Comparison of ENCODE assay signal across 16 cellular contexts in the genomic region with DNA sequence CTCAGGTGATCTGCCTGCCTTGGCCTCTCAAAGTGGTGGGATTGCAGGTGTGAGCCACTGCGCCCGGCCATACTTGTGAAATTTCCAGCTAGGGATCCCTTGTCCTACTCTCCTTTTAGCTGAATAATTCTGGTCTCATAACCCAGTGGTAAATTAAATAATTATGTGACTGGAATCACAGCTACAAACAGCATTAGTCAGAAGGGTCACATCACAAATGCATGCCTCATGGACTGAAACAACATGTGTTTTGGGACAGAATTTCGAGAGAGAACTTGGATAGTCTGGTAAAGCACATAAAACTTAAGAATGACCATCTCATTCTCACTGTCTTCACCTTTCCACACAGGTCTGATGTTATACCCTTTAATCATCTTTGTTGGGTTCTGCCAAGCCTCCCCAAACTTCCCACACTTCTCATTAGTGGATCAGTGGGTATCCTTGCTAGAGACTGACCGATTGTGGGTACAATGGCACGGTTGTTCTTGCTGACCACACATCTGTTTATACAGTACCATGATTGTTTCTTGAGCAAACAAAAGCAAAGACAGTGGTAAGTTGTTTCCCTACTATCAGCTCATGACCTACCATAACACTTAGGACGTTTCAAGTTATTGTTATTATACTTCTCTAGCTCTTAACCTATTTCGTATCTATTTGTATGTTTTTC. TPM values are rescaled to one million over a fixed set of nuclear protein-coding genes. Genes with fewer than 3 reads are reported as not detected.
DNase-seq lines count a peak whose midpoint lies in the region; ATAC-seq and TF ChIP-seq lines count a peak whose summit lies in the region.
"Had no signal": no experiment of that assay in that cellular context is flagged by ENCODE, and none has a peak within 500 bp of the region (broad histone marks: within the 10 kb centered on the region; RNA-seq: fewer than 3 reads in every experiment).

No MANE protein-coding gene starts in this region.

- H3K9me3 Mint-ChIP-seq in progenitor cell of endocrine pancreas (ENCODE audit: low read depth) = peaks cover 6% of the 10 kb centered on the region
- no peaks in the 10 kb centered on the region for H3K9me3 Mint-ChIP-seq in stimulated activated effector memory CD8-positive, alpha-beta T cell treated with anti-CD3 and anti-CD28 coated beads, Interleukin-12 subunit alpha, Interleukin-12 subunit beta, amount 100 ng/mL, for 72 hours
- H3K9me3 Mint-ChIP-seq in activated T-helper 2 cell treated with anti-CD3 and anti-CD28 coated beads, Interferon-gamma antibody, Interleukin-2, Interleukin-4, amounts not matched to agents 10 μg/mL and 5 μg/mL and 100 μg/mL, durations not matched to agents 14 hours and 24 hours and 36 hours = no peaks in the 10 kb centered on the region
- H3K9me3 Mint-ChIP-seq: activated CD4-positive, alpha-beta memory T cell treated with anti-CD3 and anti-CD28 coated beads, Interleukin-2, amount 10 ng/mL, durations not matched to agents 7 days and 5 days had no signal

- intact Hi-C loops in Panc1 (cut with micrococcal nuclease; ENCODE audit: unreplicated experiment) = no loop called here
- intact Hi-C loops in activated T-helper 2 cell treated with anti-CD3 and anti-CD28 coated beads, Interferon-gamma antibody, Interleukin-2, Interleukin-4, amounts not matched to agents 10 μg/mL and 5 μg/mL and 100 μg/mL, durations not matched to agents 14 hours and 24 hours and 36 hours (cut with micrococcal nuclease) = no loop called here

- POLR2A ChIA-PET in Panc1 (lab: Charles Lee) = interaction anchor here (0.6 kb wide), 1 partner anchor 549 kb away, joined by 3 read pairs; no protein-coding TSS in a partner anchor

- H3K36me3 Mint-ChIP-seq in progenitor cell of endocrine pancreas (ENCODE audit: insufficient read depth) = peaks cover 6% of the 10 kb centered on the region
- H3K36me3 Mint-ChIP-seq in stimulated activated effector memory CD8-positive, alpha-beta T cell treated with anti-CD3 and anti-CD28 coated beads, Interleukin-12 subunit alpha, Interleukin-12 subunit beta, amount 100 ng/mL, for 72 hours = no peaks in the 10 kb centered on the region
- H3K36me3 Mint-ChIP-seq in activated T-helper 2 cell treated with anti-CD3 and anti-CD28 coated beads, Interferon-gamma antibody, Interleukin-2, Interleukin-4, amounts not matched to agents 10 μg/mL and 5 μg/mL and 100 μg/mL, durations not matched to agents 14 hours and 24 hours and 36 hours (ENCODE audit: low read depth) = no peaks in the 10 kb centered on the region

- H3K27ac Mint-ChIP-seq in progenitor cell of endocrine pancreas = peak overlapping the region; percentile 59
- H3K27ac Mint-ChIP-seq in stimulated activated effector memory CD8-positive, alpha-beta T cell treated with anti-CD3 and anti-CD28 coated beads, Interleukin-12 subunit alpha, Interleukin-12 subunit beta, amount 100 ng/mL, for 72 hours = no peak overlapping the region
- no peak overlapping the region for H3K27ac Mint-ChIP-seq in activated T-helper 2 cell treated with anti-CD3 and anti-CD28 coated beads, Interferon-gamma antibody, Interleukin-2, Interleukin-4, amounts not matched to agents 10 μg/mL and 5 μg/mL and 100 μg/mL, durations not matched to agents 14 hours and 24 hours and 36 hours
- H3K27ac Mint-ChIP-seq: activated CD4-positive, alpha-beta memory T cell treated with anti-CD3 and anti-CD28 coated beads, Interleukin-2, amount 10 ng/mL, durations not matched to agents 7 days and 5 days had no signal

- H3K4me3 ChIP-seq in Panc1 (ENCODE audit: low read depth in 2 of 2, low read length in 2 of 2) (no peak overlapping the region), foreskin fibroblast (ENCODE audit: low read depth in 1 of 2, low read length in 2 of 2) (no peak overlapping the region)
- H3K4me3 ChIP-seq: adrenal gland, coronary artery, heart left ventricle had no signal

- H3K27ac ChIP-seq in Panc1 (ENCODE audit: low read length) = no peak overlapping the region
- H3K27ac ChIP-seq: adrenal gland, coronary artery, heart left ventricle had no signal

- no peaks in the 10 kb centered on the region for H3K27me3 ChIP-seq in Panc1 (ENCODE audit: control insufficient read depth, insufficient read depth, low read length)
- H3K27me3 ChIP-seq: adrenal gland, heart left ventricle had no signal

- CTCF ChIA-PET in Panc1 (lab: Charles Lee) = no interaction called here

- ATAC-seq in Panc1 = peak; percentile 89
- no peak for ATAC-seq in stimulated activated effector memory CD8-positive, alpha-beta T cell treated with anti-CD3 and anti-CD28 coated beads, Interleukin-12 subunit alpha, Interleukin-12 subunit beta, amount 100 ng/mL, for 72 hours
- ATAC-seq: heart left ventricle; stimulated activated naive CD8-positive, alpha-beta T cell treated with anti-CD3 and anti-CD28 coated beads, Interleukin-15, Interleukin-2, amounts not matched to agents 100 U/mL and 50 U/mL, for 24 hours had no signal

- peaks cover 4% of the 10 kb centered on the region for H3K27me3 Mint-ChIP-seq in progenitor cell of endocrine pancreas
- peaks cover 7% of the 10 kb centered on the region for H3K27me3 Mint-ChIP-seq in activated T-helper 2 cell treated with anti-CD3 and anti-CD28 coated beads, Interferon-gamma antibody, Interleukin-2, Interleukin-4, amounts not matched to agents 10 μg/mL and 5 μg/mL and 100 μg/mL, durations not matched to agents 14 hours and 24 hours and 36 hours (ENCODE audit: low read depth)

- DNase-seq in COLO829 (ENCODE audit: low spot score) (peak; percentile 91), Panc1 (ENCODE audit: low read depth, low spot score) (no peak), foreskin fibroblast (peak; percentile 63 to 80), progenitor cell of endocrine pancreas (ENCODE audit: low spot score, unreplicated experiment) (no peak), NCI-H2029 treated with DMSO at 0.1 percent for 48 hours (lab: John Stamatoyannopoulos, UW) (no peak), DMS 273 (lab: John Stamatoyannopoulos, UW; ENCODE audit: unreplicated experiment) (no peak)
- no peak for DNase-seq in stimulated activated effector memory CD8-positive, alpha-beta T cell treated with anti-CD3 and anti-CD28 coated beads, Interleukin-12 subunit alpha, Interleukin-12 subunit beta, amount 100 ng/mL, for 72 hours (ENCODE audit: low spot score in 2 of 2)
- DNase-seq in activated T-helper 2 cell treated with anti-CD3 and anti-CD28 coated beads, Interferon-gamma antibody, Interleukin-2, Interleukin-4, amounts not matched to agents 10 μg/mL and 5 μg/mL and 100 μg/mL, durations not matched to agents 14 hours and 24 hours and 36 hours (ENCODE audit: low spot score) = no peak
- DNase-seq: activated CD4-positive, alpha-beta memory T cell treated with anti-CD3 and anti-CD28 coated beads, Interleukin-2, amount 10 ng/mL, durations not matched to agents 7 days and 5 days; adrenal gland; heart left ventricle; NCI-H187; NCI-H510A treated with DMSO at 0.1 percent for 48 hours; stimulated activated naive CD8-positive, alpha-beta T cell treated with anti-CD3 and anti-CD28 coated beads, Interleukin-15, Interleukin-2, amounts not matched to agents 100 U/mL and 50 U/mL, for 24 hours had no signal

- H3K4me3 Mint-ChIP-seq in progenitor cell of endocrine pancreas (ENCODE audit: low read depth) = no peak overlapping the region
- H3K4me3 Mint-ChIP-seq in stimulated activated effector memory CD8-positive, alpha-beta T cell treated with anti-CD3 and anti-CD28 coated beads, Interleukin-12 subunit alpha, Interleukin-12 subunit beta, amount 100 ng/mL, for 72 hours = no peak overlapping the region
- no peak overlapping the region for H3K4me3 Mint-ChIP-seq in activated T-helper 2 cell treated with anti-CD3 and anti-CD28 coated beads, Interferon-gamma antibody, Interleukin-2, Interleukin-4, amounts not matched to agents 10 μg/mL and 5 μg/mL and 100 μg/mL, durations not matched to agents 14 hours and 24 hours and 36 hours (ENCODE audit: low read depth)
- H3K4me3 Mint-ChIP-seq: activated CD4-positive, alpha-beta memory T cell treated with anti-CD3 and anti-CD28 coated beads, Interleukin-2, amount 10 ng/mL, durations not matched to agents 7 days and 5 days had no signal

- H3K4me1 Mint-ChIP-seq in progenitor cell of endocrine pancreas (ENCODE audit: low read depth) = peaks cover 18% of the 10 kb centered on the region
- H3K4me1 Mint-ChIP-seq in stimulated activated effector memory CD8-positive, alpha-beta T cell treated with anti-CD3 and anti-CD28 coated beads, Interleukin-12 subunit alpha, Interleukin-12 subunit beta, amount 100 ng/mL, for 72 hours = no peaks in the 10 kb centered on the region
- peaks cover 4% of the 10 kb centered on the region for H3K4me1 Mint-ChIP-seq in activated T-helper 2 cell treated with anti-CD3 and anti-CD28 coated beads, Interferon-gamma antibody, Interleukin-2, Interleukin-4, amounts not matched to agents 10 μg/mL and 5 μg/mL and 100 μg/mL, durations not matched to agents 14 hours and 24 hours and 36 hours (ENCODE audit: low read depth)

- H3K9me3 ChIP-seq in Panc1 (ENCODE audit: control insufficient read depth, insufficient read depth, low read depth, low read length) = no peaks in the 10 kb centered on the region
- H3K9me3 ChIP-seq: adrenal gland, heart left ventricle had no signal

- H3K36me3 ChIP-seq in Panc1 (ENCODE audit: control insufficient read depth, insufficient read depth, low read length) = no peaks in the 10 kb centered on the region; the same call in 1 of the 2 replicates
- H3K36me3 ChIP-seq: adrenal gland, heart left ventricle had no signal

- TF ChIP-seq CTCF in Panc1 (IDR thresholded peaks at IDR 0.05) (no peak), foreskin fibroblast (IDR thresholded peaks at IDR 0.05; ENCODE audit: low read depth, low read length) (no peak), progenitor cell of endocrine pancreas (IDR thresholded peaks at IDR 0.05; ENCODE audit: unreplicated experiment) (no peak)

- BruUV-seq in Panc1 (replicated peaks; lab: Mats Ljungman, UMichigan) = no TSS peak

- in situ Hi-C loops in Panc1 (cut with HindIII; ENCODE audit: low pct_unique_long_range_greater_than_20kb, low sequenced_read_pairs) = no loop called here

- peaks cover 4% of the 10 kb centered on the region; the same call in 1 of the 2 replicates for H3K4me1 ChIP-seq in Panc1 (ENCODE audit: control insufficient read depth, insufficient read depth, low read length)
- H3K4me1 ChIP-seq: adrenal gland, heart left ventricle had no signal

RNA-seq across cellular contexts. Expression of a gene that starts 5.1 kb away (rescaled TPM):
- total RNA-seq in Panc1 (2021; ENCODE audit: unreplicated experiment) (not detected), progenitor cell of endocrine pancreas (not detected in 2 replicates)
- polyA plus RNA-seq in Panc1 (2012; ENCODE audit: insufficient read length) = 0.50 TPM
- not detected in 2 replicates for total RNA-seq in activated T-helper 2 cell treated with anti-CD3 and anti-CD28 coated beads, Interferon-gamma antibody, Interleukin-2, Interleukin-4, amounts not matched to agents 10 μg/mL and 5 μg/mL and 100 μg/mL, durations not matched to agents 14 hours and 24 hours and 36 hours
- total RNA-seq: adrenal gland, heart left ventricle, urinary bladder had no signal

RNA-seq across cellular contexts. Expression of a gene that starts 53.2 kb away (rescaled TPM):
- total RNA-seq in Panc1 (2021; ENCODE audit: unreplicated experiment) = 19.3 TPM
- polyA plus RNA-seq in Panc1 (2012; ENCODE audit: insufficient read length) = 20.1 TPM
- total RNA-seq in progenitor cell of endocrine pancreas = 109 and 111 TPM in 2 replicates
- total RNA-seq in activated T-helper 2 cell treated with anti-CD3 and anti-CD28 coated beads, Interferon-gamma antibody, Interleukin-2, Interleukin-4, amounts not matched to agents 10 μg/mL and 5 μg/mL and 100 μg/mL, durations not matched to agents 14 hours and 24 hours and 36 hours = 11.9 and 13.3 TPM in 2 replicates

RNA-seq across cellular contexts. Expression of a gene that starts 55.5 kb away (rescaled TPM):
- total RNA-seq in Panc1 (2021; ENCODE audit: unreplicated experiment) = 648 TPM
- polyA plus RNA-seq in Panc1 (2012; ENCODE audit: insufficient read length) = 548 TPM
- total RNA-seq in progenitor cell of endocrine pancreas = 4.0 and 7.1 TPM in 2 replicates
- not detected in 2 replicates for total RNA-seq in activated T-helper 2 cell treated with anti-CD3 and anti-CD28 coated beads, Interferon-gamma antibody, Interleukin-2, Interleukin-4, amounts not matched to agents 10 μg/mL and 5 μg/mL and 100 μg/mL, durations not matched to agents 14 hours and 24 hours and 36 hours

Comparison
In these comparisons a context has a peak if more than half of its experiments do, and no peak if none do; other contexts are left out.
1. DNase-seq: peak in COLO829 (single experiment) and foreskin fibroblast (2 of 2); none in Panc1 (single experiment), progenitor cell of endocrine pancreas (single experiment), stimulated activated effector memory CD8-positive, alpha-beta T cell treated with anti-CD3 and anti-CD28 coated beads, Interleukin-12 subunit alpha, Interleukin-12 subunit beta, amount 100 ng/mL, for 72 hours (0 of 2), NCI-H2029 treated with DMSO at 0.1 percent for 48 hours (single experiment), activated T-helper 2 cell treated with anti-CD3 and anti-CD28 coated beads, Interferon-gamma antibody, Interleukin-2, Interleukin-4, amounts not matched to agents 10 μg/mL and 5 μg/mL and 100 μg/mL, durations not matched to agents 14 hours and 24 hours and 36 hours (single experiment) and DMS 273 (single experiment).
2. RNA of a gene that starts 55.5 kb away (total RNA-seq): 648 TPM in Panc1 (single experiment); 4.0 to 7.1 TPM in progenitor cell of endocrine pancreas and not detected in activated T-helper 2 cell treated with anti-CD3 and anti-CD28 coated beads, Interferon-gamma antibody, Interleukin-2, Interleukin-4, amounts not matched to agents 10 μg/mL and 5 μg/mL and 100 μg/mL, durations not matched to agents 14 hours and 24 hours and 36 hours; every median in the first group is over 10 times any median in the second.